ENCODE assay signal across 11 cellular contexts in genomic region chr9:85212887-85213286, GRCh38.
A peak's percentile ranks its signal among the peaks of the same experiment; 100 is the strongest.
DNase-seq lines count a peak whose midpoint lies in the region; ATAC-seq lines count a peak whose summit lies in the region.
"Had no signal": no experiment of that assay in that cellular context is flagged by ENCODE, and none has a peak within 500 bp of the region (broad histone marks: within the 10 kb centered on the region; RNA-seq: fewer than 3 reads in every experiment).

No MANE protein-coding gene starts in this region.

- no peaks in the 10 kb centered on the region for H3K36me3 Mint-ChIP-seq in activated T-cell treated with anti-CD3 and anti-CD28 coated beads, Interleukin-2, amount 50 U/mL, for 72 hours (ENCODE audit: insufficient read depth in 2 of 2)
- H3K36me3 Mint-ChIP-seq in activated T-cell treated with anti-CD3 and anti-CD28 coated beads, Interleukin-2, amount 50 U/mL, for 24 hours (ENCODE audit: low read depth) = no peaks in the 10 kb centered on the region
- no peaks in the 10 kb centered on the region for H3K36me3 Mint-ChIP-seq in stimulated activated effector memory CD8-positive, alpha-beta T cell treated with anti-CD3 and anti-CD28 coated beads, Interleukin-12 subunit alpha, Interleukin-12 subunit beta, amount 100 ng/mL, for 72 hours

- peak; percentile 40 to 49 for ATAC-seq in activated T-cell treated with anti-CD3 and anti-CD28 coated beads, Interleukin-2, amount 50 U/mL, for 72 hours (replicated peaks in 1 of 2)
- peak; percentile 56 for ATAC-seq in stimulated activated effector memory CD8-positive, alpha-beta T cell treated with anti-CD3 and anti-CD28 coated beads, Interleukin-12 subunit alpha, Interleukin-12 subunit beta, amount 100 ng/mL, for 72 hours
- no peak for ATAC-seq in GM18868 (IDR thresholded peaks at IDR 0.05; ENCODE audit: unreplicated experiment)

- no peak overlapping the region for H3K4me3 Mint-ChIP-seq in activated T-cell treated with anti-CD3 and anti-CD28 coated beads, Interleukin-2, amount 50 U/mL, for 72 hours
- H3K4me3 Mint-ChIP-seq in activated T-cell treated with anti-CD3 and anti-CD28 coated beads, Interleukin-2, amount 50 U/mL, for 24 hours = no peak overlapping the region
- H3K4me3 Mint-ChIP-seq in stimulated activated effector memory CD8-positive, alpha-beta T cell treated with anti-CD3 and anti-CD28 coated beads, Interleukin-12 subunit alpha, Interleukin-12 subunit beta, amount 100 ng/mL, for 72 hours = no peak overlapping the region
- H3K4me3 Mint-ChIP-seq: central memory CD8-positive, alpha-beta T cell; nephron progenitor cell had no signal

- DNase-seq in activated T-cell treated with anti-CD3 and anti-CD28 coated beads, Interleukin-2, amount 50 U/mL, for 72 hours = no peak
- DNase-seq in activated T-cell treated with anti-CD3 and anti-CD28 coated beads, Interleukin-2, amount 50 U/mL, for 24 hours = no peak
- DNase-seq in OCI-M1 (lab: John Stamatoyannopoulos, UW) = peak; percentile 40
- peak; percentile 49 for DNase-seq in fibroblast of gingiva (ENCODE audit: low read depth)
- no peak for DNase-seq in stimulated activated effector memory CD8-positive, alpha-beta T cell treated with anti-CD3 and anti-CD28 coated beads, Interleukin-12 subunit alpha, Interleukin-12 subunit beta, amount 100 ng/mL, for 72 hours (ENCODE audit: low spot score in 2 of 2)
- no peak for DNase-seq in NAMALWA (ENCODE audit: low spot score)
- DNase-seq in NCI-H1092 (lab: John Stamatoyannopoulos, UW) = no peak
- DNase-seq: NCI-H1436, nephron progenitor cell had no signal

- H3K4me1 Mint-ChIP-seq in activated T-cell treated with anti-CD3 and anti-CD28 coated beads, Interleukin-2, amount 50 U/mL, for 72 hours (ENCODE audit: low read depth) = peaks cover 11% of the 10 kb centered on the region
- peaks cover 10% of the 10 kb centered on the region for H3K4me1 Mint-ChIP-seq in activated T-cell treated with anti-CD3 and anti-CD28 coated beads, Interleukin-2, amount 50 U/mL, for 24 hours (ENCODE audit: low read depth)
- no peaks in the 10 kb centered on the region for H3K4me1 Mint-ChIP-seq in stimulated activated effector memory CD8-positive, alpha-beta T cell treated with anti-CD3 and anti-CD28 coated beads, Interleukin-12 subunit alpha, Interleukin-12 subunit beta, amount 100 ng/mL, for 72 hours
- H3K4me1 Mint-ChIP-seq: central memory CD8-positive, alpha-beta T cell had no signal

- peaks cover 23% of the 10 kb centered on the region for H3K27me3 Mint-ChIP-seq in activated T-cell treated with anti-CD3 and anti-CD28 coated beads, Interleukin-2, amount 50 U/mL, for 72 hours (ENCODE audit: low read depth)
- peaks cover 27% of the 10 kb centered on the region for H3K27me3 Mint-ChIP-seq in activated T-cell treated with anti-CD3 and anti-CD28 coated beads, Interleukin-2, amount 50 U/mL, for 24 hours

- H3K27ac Mint-ChIP-seq in activated T-cell treated with anti-CD3 and anti-CD28 coated beads, Interleukin-2, amount 50 U/mL, for 72 hours = no peak overlapping the region
- H3K27ac Mint-ChIP-seq in activated T-cell treated with anti-CD3 and anti-CD28 coated beads, Interleukin-2, amount 50 U/mL, for 24 hours = no peak overlapping the region
- no peak overlapping the region for H3K27ac Mint-ChIP-seq in stimulated activated effector memory CD8-positive, alpha-beta T cell treated with anti-CD3 and anti-CD28 coated beads, Interleukin-12 subunit alpha, Interleukin-12 subunit beta, amount 100 ng/mL, for 72 hours

- H3K9me3 Mint-ChIP-seq in activated T-cell treated with anti-CD3 and anti-CD28 coated beads, Interleukin-2, amount 50 U/mL, for 72 hours = no peaks in the 10 kb centered on the region
- peaks cover under 1% of the 10 kb centered on the region for H3K9me3 Mint-ChIP-seq in activated T-cell treated with anti-CD3 and anti-CD28 coated beads, Interleukin-2, amount 50 U/mL, for 24 hours
- peaks cover 2% of the 10 kb centered on the region for H3K9me3 Mint-ChIP-seq in stimulated activated effector memory CD8-positive, alpha-beta T cell treated with anti-CD3 and anti-CD28 coated beads, Interleukin-12 subunit alpha, Interleukin-12 subunit beta, amount 100 ng/mL, for 72 hours

Comparison
In these comparisons a context has a peak if more than half of its experiments do, and no peak if none do; other contexts are left out.
1. DNase-seq: peak in OCI-M1 (single experiment) and fibroblast of gingiva (single experiment); none in activated T-cell treated with anti-CD3 and anti-CD28 coated beads, Interleukin-2, amount 50 U/mL, for 72 hours (0 of 2), activated T-cell treated with anti-CD3 and anti-CD28 coated beads, Interleukin-2, amount 50 U/mL, for 24 hours (single experiment), stimulated activated effector memory CD8-positive, alpha-beta T cell treated with anti-CD3 and anti-CD28 coated beads, Interleukin-12 subunit alpha, Interleukin-12 subunit beta, amount 100 ng/mL, for 72 hours (0 of 2), NAMALWA (single experiment) and NCI-H1092 (single experiment).